ENCODE assay signal across 21 cellular contexts in genomic region chr7:106987777-106988176, GRCh38.
"Had no signal": no experiment of that assay in that cellular context is flagged by ENCODE, and none has a peak within 500 bp of the region (broad histone marks: within the 10 kb centered on the region; RNA-seq: fewer than 3 reads in every experiment).

No MANE protein-coding gene starts in this region.

- H3K27me3 ChIP-seq: gastrocnemius medialis, heart right ventricle, neural progenitor cell, pancreas, stomach had no signal

- H3K9me3 ChIP-seq: gastrocnemius medialis, heart right ventricle, left ventricle myocardium inferior, lower lobe of right lung, pancreas, psoas muscle, stomach had no signal

- H3K27ac ChIP-seq: gastrocnemius medialis, heart right ventricle, left ventricle myocardium inferior, lower lobe of right lung, neural progenitor cell, pancreas, psoas muscle, stomach had no signal

- H3K9me3 Mint-ChIP-seq: memory B cell, mesothelial cell of epicardium, natural killer cell, neural progenitor cell, type B pancreatic cell had no signal

- H3K36me3 ChIP-seq: gastrocnemius medialis, heart right ventricle, left ventricle myocardium inferior, lower lobe of right lung, neural progenitor cell, pancreas, stomach had no signal

- H3K27ac Mint-ChIP-seq: memory B cell, mesothelial cell of epicardium, natural killer cell, neural progenitor cell, type B pancreatic cell had no signal

- H3K4me3 ChIP-seq: gastrocnemius medialis, heart right ventricle, left ventricle myocardium inferior, lower lobe of right lung, neural progenitor cell, pancreas, psoas muscle, stomach had no signal

- H2AFZ ChIP-seq: neural progenitor cell had no signal

- ATAC-seq: esophagus mucosa, gastrocnemius medialis, natural killer cell, psoas muscle had no signal

- H3K36me3 Mint-ChIP-seq: memory B cell, mesothelial cell of epicardium, natural killer cell, neural progenitor cell, type B pancreatic cell had no signal

- H3K4me1 Mint-ChIP-seq: natural killer cell had no signal

- H3K9ac ChIP-seq: neural progenitor cell had no signal

- FAIRE-seq: endometrium, pancreas, small intestine, urothelium cell line had no signal

- H3K4me1 ChIP-seq: gastrocnemius medialis, left ventricle myocardium inferior, lower lobe of right lung, neural progenitor cell, pancreas, psoas muscle, stomach had no signal

- H3K4me3 Mint-ChIP-seq: memory B cell, mesothelial cell of epicardium, natural killer cell, neural progenitor cell, type B pancreatic cell had no signal

- H3K27me3 Mint-ChIP-seq: type B pancreatic cell had no signal

- H3K4me2 ChIP-seq: neural progenitor cell had no signal

- DNase-seq: effector memory CD4-positive, alpha-beta T cell; gastrocnemius medialis; heart right ventricle; islet precursor cell; left ventricle myocardium inferior; lower lobe of right lung; natural killer cell; nucleus accumbens; pancreas; psoas muscle; small intestine; stimulated activated CD4-positive, alpha-beta T cell treated with anti-CD3 and anti-CD28 coated beads, Interleukin-12 subunit alpha, Interleukin-12 subunit beta, amount 100 ng/mL, for 4 hours; stimulated activated naive CD4-positive, alpha-beta T cell; stomach had no signal
